Comparison of ENCODE assay signal across 1 cellular context in genomic region chr3:89578253-89578529, GRCh38.
TF ChIP-seq lines count a peak whose summit lies in the region.

No MANE protein-coding gene starts in this region.

TF ChIP-seq in WTC11, 78 proteins besides CTCF, POLR2A, EP300 and RAD21 (continued from another document):
- no peak for TF ChIP-seq ARID4B (CRISPR knock-in tag; IDR thresholded peaks at IDR 0.05; ENCODE audit: borderline replicate concordance)
- no peak for TF ChIP-seq SP1 (CRISPR knock-in tag; conservative IDR thresholded peaks at IDR 0.05)
- no peak for TF ChIP-seq TCF7 (CRISPR knock-in tag; IDR thresholded peaks at IDR 0.05; ENCODE audit: low read depth)
- TF ChIP-seq CREB1 (CRISPR knock-in tag; IDR thresholded peaks at IDR 0.05) = no peak
- no peak for TF ChIP-seq PREB (CRISPR knock-in tag; IDR thresholded peaks at IDR 0.05; ENCODE audit: borderline replicate concordance)
- TF ChIP-seq FOXP1 (CRISPR knock-in tag; IDR thresholded peaks at IDR 0.05; ENCODE audit: borderline replicate concordance) = no peak
TF ChIP-seq in WTC11: peak in this region for 0.
